Comparison of ENCODE assay signal across 20 cellular contexts in genomic region chr2:44495544-44495943, GRCh38.
A peak's percentile ranks its signal among the peaks of the same experiment; 100 is the strongest.
DNase-seq lines count a peak whose midpoint lies in the region; ATAC-seq and TF ChIP-seq lines count a peak whose summit lies in the region.
"Had no signal": no experiment of that assay in that cellular context is flagged by ENCODE, and none has a peak within 500 bp of the region (broad histone marks: within the 10 kb centered on the region; RNA-seq: fewer than 3 reads in every experiment).

No MANE protein-coding gene starts in this region.

- H3K9me3 ChIP-seq in neural progenitor cell (ENCODE audit: low read depth), result no peaks in the 10 kb centered on the region
- H3K9me3 ChIP-seq in SK-N-SH, result no peaks in the 10 kb centered on the region
- H3K9me3 ChIP-seq: BE2C, BLaER1, Caco-2 had no signal

- H3K27me3 ChIP-seq in neural progenitor cell, result no peaks in the 10 kb centered on the region
- H3K27me3 ChIP-seq in H7 (ENCODE audit: control insufficient read depth, insufficient read depth, low read length), result no peaks in the 10 kb centered on the region
- H3K27me3 ChIP-seq in SK-N-SH (ENCODE audit: insufficient read depth), result no peaks in the 10 kb centered on the region
- H3K27me3 ChIP-seq: BE2C, BLaER1 had no signal

- no peak overlapping the region for H3K4me2 ChIP-seq in neural progenitor cell
- H3K4me2 ChIP-seq in SK-N-SH, result no peak overlapping the region
- H3K4me2 ChIP-seq: BLaER1 had no signal

- no peak overlapping the region for H3K4me3 ChIP-seq in neural progenitor cell
- no peak overlapping the region for H3K4me3 ChIP-seq in H7 (ENCODE audit: insufficient read depth, low read depth, low read length)
- no peak overlapping the region for H3K4me3 ChIP-seq in SK-N-SH (ENCODE audit: low read depth in 2 of 2, low read length in 1 of 2)
- H3K4me3 ChIP-seq: BLaER1 had no signal

- no peaks in the 10 kb centered on the region for H3K9me3 Mint-ChIP-seq in neural progenitor cell
- H3K9me3 Mint-ChIP-seq: CD4-positive, alpha-beta memory T cell; CD4-positive, CD25-positive, alpha-beta regulatory T cell; CD8-positive, alpha-beta memory T cell had no signal

- H4K20me1 ChIP-seq in neural progenitor cell (ENCODE audit: low read depth) (no peaks in the 10 kb centered on the region), SK-N-SH (ENCODE audit: insufficient read depth) (no peaks in the 10 kb centered on the region)
- H4K20me1 ChIP-seq: BLaER1 had no signal

- no peaks in the 10 kb centered on the region for H3K4me1 Mint-ChIP-seq in neural progenitor cell
- H3K4me1 Mint-ChIP-seq: CD14-positive monocyte; CD4-positive, alpha-beta memory T cell; CD8-positive, alpha-beta memory T cell had no signal

- no peaks in the 10 kb centered on the region for H3K79me2 ChIP-seq in neural progenitor cell (ENCODE audit: low read depth)
- no peaks in the 10 kb centered on the region for H3K79me2 ChIP-seq in SK-N-SH (ENCODE audit: insufficient read depth)

- POLR2A ChIA-PET in SK-N-SH (lab: Yijun Ruan, JAX), result no interaction called here

- 79% methylated on average over 1 of the region's 1 CpG for WGBS in SK-N-SH (ENCODE audit: low lambda C conversion rate)

- H3F3A ChIP-seq in neural progenitor cell (ENCODE audit: low read depth) (peaks cover 2% of the 10 kb centered on the region), SK-N-SH (replicated peaks; ENCODE audit: insufficient read depth) (peaks cover 3% of the 10 kb centered on the region)

- no peaks in the 10 kb centered on the region for H3K36me3 Mint-ChIP-seq in neural progenitor cell
- H3K36me3 Mint-ChIP-seq: CD14-positive monocyte had no signal

- H3K4me1 ChIP-seq in neural progenitor cell (peaks cover 24% of the 10 kb centered on the region), SK-N-SH (ENCODE audit: control insufficient read depth in 1 of 2, insufficient read depth in 2 of 2, low read depth in 1 of 2, low read length in 1 of 2) (no peaks in the 10 kb centered on the region; a peak in 1 of 4 replicates)
- H3K4me1 ChIP-seq: BLaER1, Caco-2 had no signal

- no peaks in the 10 kb centered on the region for H3K27me3 Mint-ChIP-seq in neural progenitor cell (ENCODE audit: insufficient read depth, low read depth)
- H3K27me3 Mint-ChIP-seq: CD4-positive, alpha-beta memory T cell; CD4-positive, CD25-positive, alpha-beta regulatory T cell; CD8-positive, alpha-beta memory T cell had no signal

- no peaks in the 10 kb centered on the region for H3K36me3 ChIP-seq in neural progenitor cell
- H3K36me3 ChIP-seq in H7 (replicated peaks; ENCODE audit: control insufficient read depth, insufficient read depth, low read length), result no peaks in the 10 kb centered on the region
- no peaks in the 10 kb centered on the region for H3K36me3 ChIP-seq in SK-N-SH (replicated peaks in 1 of 2; ENCODE audit: control insufficient read depth in 1 of 2, insufficient read depth in 2 of 2, low read length in 1 of 2)
- H3K36me3 ChIP-seq: BE2C, BLaER1 had no signal

- peak; percentile 55 for ATAC-seq in left lobe of liver

- CTCF ChIA-PET in SK-N-SH (lab: Yijun Ruan, JAX), result interaction anchor here (1.1 to 7.1 kb wide), 4 partner anchors 17 to 460 kb away, joined by 3 to 95 read pairs (median 8); no protein-coding TSS in a partner anchor

- H3K27ac Mint-ChIP-seq in neural progenitor cell, result no peak overlapping the region
- H3K27ac Mint-ChIP-seq: CD14-positive monocyte; CD4-positive, alpha-beta memory T cell; CD4-positive, CD25-positive, alpha-beta regulatory T cell; CD8-positive, alpha-beta memory T cell had no signal

- no peaks in the 10 kb centered on the region for H3K9me2 ChIP-seq in SK-N-SH

- H2AFZ ChIP-seq in neural progenitor cell (replicated peaks) (no peak overlapping the region), SK-N-SH (ENCODE audit: low read depth) (no peak overlapping the region)

- no peak for TF ChIP-seq RAD21 in SK-N-SH (IDR thresholded peaks at IDR 0.05; ENCODE audit: low read length)

- H3K27ac ChIP-seq in neural progenitor cell (peak overlapping the region; percentile 32), SK-N-SH (ENCODE audit: low read depth in 2 of 2, low read length in 1 of 2) (no peak overlapping the region)
- H3K27ac ChIP-seq: BLaER1 had no signal

- no peak overlapping the region for H3K4me3 Mint-ChIP-seq in neural progenitor cell
- H3K4me3 Mint-ChIP-seq: CD14-positive monocyte; CD4-positive, alpha-beta memory T cell; CD4-positive, CD25-positive, alpha-beta regulatory T cell; CD8-positive, alpha-beta memory T cell had no signal

- TF ChIP-seq CTCF in neural progenitor cell (IDR thresholded peaks at IDR 0.05) (no peak), SK-N-SH (IDR thresholded peaks at IDR 0.05) (no peak)

- no peak overlapping the region for H3K9ac ChIP-seq in neural progenitor cell
- H3K9ac ChIP-seq in SK-N-SH, result no peak overlapping the region
- H3K9ac ChIP-seq: BLaER1 had no signal

- DNase-seq in NCI-H82 (lab: John Stamatoyannopoulos, UW), result peak; percentile 9
- no peak for DNase-seq in NCI-H82 treated with DMSO at 0.1 percent for 48 hours (lab: John Stamatoyannopoulos, UW; ENCODE audit: unreplicated experiment)
- DNase-seq in NCI-H69 (lab: John Stamatoyannopoulos, UW), result peak; percentile 66
- DNase-seq in left lobe of liver (ENCODE audit: low spot score), result no peak
- no peak for DNase-seq in neural progenitor cell (ENCODE audit: low spot score)
- no peak for DNase-seq in H7
- no peak for DNase-seq in SK-N-SH
- DNase-seq: 8988T; ACHN; BE2C; C1 segment of cervical spinal cord; Caco-2; Calu3; CD4-positive, alpha-beta memory T cell; CD4-positive, CD25-positive, alpha-beta regulatory T cell; CD8-positive, alpha-beta memory T cell; DMS79 treated with DMSO at 0.1 percent for 48 hours; GF-D8 had no signal

- TF ChIP-seq EP300 in SK-N-SH (IDR thresholded peaks at IDR 0.05; ENCODE audit: borderline replicate concordance in 1 of 2, low read depth in 1 of 2, low read length in 1 of 2), result no peak

TF ChIP-seq in SK-N-SH, 30 proteins besides CTCF, POLR2A, EP300 and RAD21 (continues in another document):
- TF ChIP-seq NRF1 (IDR thresholded peaks at IDR 0.05; ENCODE audit: low read depth, low read length) (no peak), NFIC (IDR thresholded peaks at IDR 0.05; ENCODE audit: borderline replicate concordance) (no peak), TAF1 (IDR thresholded peaks at IDR 0.05; ENCODE audit: borderline replicate concordance, low read depth, low read length) (no peak), RCOR1 (IDR thresholded peaks at IDR 0.05; ENCODE audit: low read length) (no peak), USF2 (IDR thresholded peaks at IDR 0.05; ENCODE audit: borderline replicate concordance, low read depth, low read length) (no peak), RXRA (IDR thresholded peaks at IDR 0.05; ENCODE audit: borderline replicate concordance, low read depth) (no peak), EZH2phosphoT487 (IDR thresholded peaks at IDR 0.05; ENCODE audit: borderline replicate concordance, low read depth) (no peak), PBX3 (IDR thresholded peaks at IDR 0.05) (no peak), RFX5 (IDR thresholded peaks at IDR 0.05; ENCODE audit: low read length) (no peak), FOXJ3 (CRISPR knock-in tag; IDR thresholded peaks at IDR 0.05) (no peak), JUND (IDR thresholded peaks at IDR 0.05) (no peak), TCF12 (IDR thresholded peaks at IDR 0.05) (no peak), ZBTB33 (IDR thresholded peaks at IDR 0.05; ENCODE audit: borderline replicate concordance, low read depth) (no peak), GABPA (IDR thresholded peaks at IDR 0.05; ENCODE audit: low read depth) (no peak), YY1 (IDR thresholded peaks at IDR 0.05; ENCODE audit: low read depth) (no peak), MEF2A (IDR thresholded peaks at IDR 0.05; ENCODE audit: borderline replicate concordance, low read depth) (no peak), POLR2AphosphoS5 (IDR thresholded peaks at IDR 0.05; ENCODE audit: low read depth, low read length) (no peak), USF1 (IDR thresholded peaks at IDR 0.05; ENCODE audit: borderline replicate concordance, low read depth) (no peak)

Comparison
In these comparisons a context has a peak if more than half of its experiments do, and no peak if none do; other contexts are left out.
1. DNase-seq: peak in NCI-H82 (single experiment) and NCI-H69 (single experiment); none in NCI-H82 treated with DMSO at 0.1 percent for 48 hours (single experiment), left lobe of liver (single experiment), neural progenitor cell (single experiment), H7 (single experiment) and SK-N-SH (single experiment).